8 cellular contexts compared by ENCODE assay signal in genomic region chr3:112128843-112129727, GRCh38. TPM values are rescaled to one million over a fixed set of nuclear protein-coding genes. Genes with fewer than 3 reads are reported as not detected.
DNase-seq lines count a peak whose midpoint lies in the region; ATAC-seq and TF ChIP-seq lines count a peak whose summit lies in the region.

No MANE protein-coding gene starts in this region.

- H3K9me3 ChIP-seq in T-helper 17 cell (ENCODE audit: control insufficient read depth, low read length, poor library complexity, severe bottlenecking) (no peaks in the 10 kb centered on the region), lower lobe of right lung (no peaks in the 10 kb centered on the region), right atrium auricular region (no peaks in the 10 kb centered on the region)

- no peaks in the 10 kb centered on the region for H3K36me3 ChIP-seq in lower lobe of right lung
- H3K36me3 ChIP-seq in right atrium auricular region = no peaks in the 10 kb centered on the region

- H3K4me3 Mint-ChIP-seq in T-helper 17 cell = peak overlapping the region; percentile 43

- ATAC-seq in GM19025 (IDR thresholded peaks at IDR 0.05; ENCODE audit: low read depth, unreplicated experiment) (peak; percentile 25), HG03039 (IDR thresholded peaks at IDR 0.05; ENCODE audit: unreplicated experiment) (peak; percentile 40), T-helper 17 cell (peak; percentile 74), esophagus mucosa (peak; percentile 47), lower lobe of right lung (no peak)

- peaks cover 13% of the 10 kb centered on the region for H3K36me3 Mint-ChIP-seq in T-helper 17 cell (ENCODE audit: low read depth)

- H3K4me3 ChIP-seq in lower lobe of right lung (no peak overlapping the region), right atrium auricular region (no peak overlapping the region)

- H3K27me3 Mint-ChIP-seq in T-helper 17 cell = no peaks in the 10 kb centered on the region

- peak overlapping the region; percentile 95 for H3K27ac Mint-ChIP-seq in T-helper 17 cell

- DNase-seq in T-helper 17 cell (peak; percentile 18 to 46 (median 41)), substantia nigra (lab: John Stamatoyannopoulos, UW) (no peak), NCI-H1694 (lab: John Stamatoyannopoulos, UW) (no peak), lower lobe of right lung (no peak), right atrium auricular region (ENCODE audit: low spot score) (no peak)

- H3K4me1 ChIP-seq in lower lobe of right lung = peaks cover 16% of the 10 kb centered on the region
- H3K4me1 ChIP-seq in right atrium auricular region = peaks cover 0 to 17% of the 10 kb centered on the region in 2 donors

- TF ChIP-seq CTCF in lower lobe of right lung (IDR thresholded peaks at IDR 0.05) (no peak), right atrium auricular region (IDR thresholded peaks at IDR 0.05) (no peak)

- no peak overlapping the region for H3K27ac ChIP-seq in substantia nigra (ENCODE audit: low read depth, low read length, poor library complexity, severe bottlenecking)
- H3K27ac ChIP-seq in lower lobe of right lung = no peak overlapping the region
- no peak overlapping the region for H3K27ac ChIP-seq in right atrium auricular region

- H3K4me1 Mint-ChIP-seq in T-helper 17 cell = peaks cover 63% of the 10 kb centered on the region

- intact Hi-C loops in lower lobe of right lung (cut with DNase I) = no loop called here

- H3K27me3 ChIP-seq in lower lobe of right lung (ENCODE audit: low read depth) = no peaks in the 10 kb centered on the region
- H3K27me3 ChIP-seq in right atrium auricular region = no peaks in the 10 kb centered on the region

RNA-seq across cellular contexts. Expression of gene GCSAM, which starts 4.0 kb away (rescaled TPM):
- total RNA-seq in T-helper 17 cell (10 to 100 TPM; 14.2 to 21.2 TPM), esophagus mucosa (1.1 TPM), lower lobe of right lung (1.5 TPM), right atrium auricular region (under 1 TPM in 1 of 2 donors, not detected in 1; 0.12 TPM)

RNA-seq across cellular contexts. Expression of gene C3orf52, which starts 42.9 kb away (rescaled TPM):
- total RNA-seq in T-helper 17 cell = 1 to 10 TPM; 2.0 to 4.1 TPM
- total RNA-seq in esophagus mucosa = 3.3 TPM
- 16.4 TPM for total RNA-seq in lower lobe of right lung
- total RNA-seq in right atrium auricular region = 1 to 10 TPM; 1.5 to 1.8 TPM

Comparison
In these comparisons a context has a peak if more than half of its experiments do, and no peak if none do; other contexts are left out.
1. ATAC-seq: peak in GM19025 (single experiment), HG03039 (single experiment), T-helper 17 cell (single experiment) and esophagus mucosa (single experiment); none in lower lobe of right lung (0 of 2).
2. DNase-seq: peak in T-helper 17 cell (3 of 3); none in substantia nigra (0 of 49), NCI-H1694 (single experiment), lower lobe of right lung (single experiment) and right atrium auricular region (single experiment).